29 cellular contexts compared by ENCODE assay signal in the genomic region with DNA sequence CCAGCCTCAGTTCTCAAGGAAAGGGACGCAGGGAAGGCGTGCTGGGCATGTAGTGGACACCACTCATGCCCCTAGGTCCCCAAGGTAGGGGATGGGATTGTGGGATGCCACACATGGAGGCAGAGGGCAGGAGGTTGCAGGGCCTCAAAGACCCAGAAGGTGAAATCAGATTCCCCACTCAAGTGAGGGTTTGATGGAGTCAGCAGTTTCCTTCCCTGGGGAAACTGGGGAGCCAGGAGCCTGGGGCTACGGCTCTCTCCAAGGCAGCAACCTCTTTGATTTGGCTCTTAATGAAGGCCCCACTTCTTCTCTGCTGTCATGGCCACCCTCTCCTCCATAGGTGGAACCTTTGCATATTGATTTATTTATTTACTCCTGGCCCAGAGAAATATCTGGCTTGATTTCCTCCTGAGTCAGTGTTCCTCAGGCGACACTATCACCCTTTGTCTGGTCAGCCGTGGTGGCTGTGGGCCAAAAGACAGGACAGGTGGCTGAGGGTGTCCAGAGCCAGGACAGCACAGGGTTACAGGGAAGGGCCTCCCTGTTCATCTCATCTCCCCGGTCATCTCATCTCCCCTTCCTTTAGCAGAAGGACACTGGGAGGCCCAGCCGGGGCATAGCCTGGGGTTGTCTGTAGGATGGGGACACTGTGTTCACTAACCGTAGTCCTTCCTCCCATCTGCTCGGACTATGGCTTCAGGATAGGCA. TPM values are rescaled to one million over a fixed set of nuclear protein-coding genes. Genes with fewer than 3 reads are reported as not detected.
A peak's percentile ranks its signal among the peaks of the same experiment; 100 is the strongest.
DNase-seq lines count a peak whose midpoint lies in the region; ATAC-seq and TF ChIP-seq lines count a peak whose summit lies in the region.
"Had no signal": no experiment of that assay in that cellular context is flagged by ENCODE, and none has a peak within 500 bp of the region (broad histone marks: within the 10 kb centered on the region; RNA-seq: fewer than 3 reads in every experiment).

No MANE protein-coding gene starts in this region.

- H3K9me3 Mint-ChIP-seq in progenitor cell of endocrine pancreas (ENCODE audit: low read depth) (no peaks in the 10 kb centered on the region), T-cell (no peaks in the 10 kb centered on the region)
- H3K9me3 Mint-ChIP-seq in activated CD4-positive, alpha-beta T cell treated with anti-CD3 and anti-CD28 coated beads, Interleukin-2, amount 10 ng/mL, durations not matched to agents 24 days and 14 days, result no peaks in the 10 kb centered on the region
- H3K9me3 Mint-ChIP-seq: activated CD8-positive, alpha-beta T cell treated with anti-CD3 and anti-CD28 coated beads for 36 hours; activated T-helper 2 cell treated with anti-CD3 and anti-CD28 coated beads, Interferon-gamma antibody, Interleukin-2, Interleukin-4, amounts not matched to agents 10 μg/mL and 5 μg/mL and 100 μg/mL, durations not matched to agents 14 hours and 24 hours and 36 hours; stimulated activated naive CD8-positive, alpha-beta T cell treated with anti-CD3 and anti-CD28 coated beads, Interleukin-15, amount 100 ng/mL, for 72 hours had no signal

- H3K27me3 Mint-ChIP-seq in progenitor cell of endocrine pancreas, result no peaks in the 10 kb centered on the region
- H3K27me3 Mint-ChIP-seq in activated CD4-positive, alpha-beta T cell treated with anti-CD3 and anti-CD28 coated beads, Interleukin-2, amount 10 ng/mL, durations not matched to agents 24 days and 14 days, result peaks cover 4% of the 10 kb centered on the region
- H3K27me3 Mint-ChIP-seq in T-cell, result peaks cover 4 to 9% of the 10 kb centered on the region in 2 donors
- H3K27me3 Mint-ChIP-seq: activated CD8-positive, alpha-beta T cell treated with anti-CD3 and anti-CD28 coated beads for 36 hours; activated naive CD8-positive, alpha-beta T cell had no signal

- CTCF ChIA-PET in T-cell (lab: Charles Lee), result no interaction called here

- H3K27me3 ChIP-seq in BLaER1 (no peaks in the 10 kb centered on the region; the same call in 1 of the 2 replicates), layer of hippocampus (ENCODE audit: control insufficient read depth, insufficient read depth, low read length) (no peaks in the 10 kb centered on the region)
- H3K27me3 ChIP-seq: ascending aorta, gastroesophageal sphincter, hepatocyte, SJCRH30, tibial nerve had no signal

- ATAC-seq in GM21576 (IDR thresholded peaks at IDR 0.05; ENCODE audit: unreplicated experiment) (no peak), T-cell (replicated peaks in 1 of 4) (no peak)
- ATAC-seq: gastroesophageal sphincter; left colon; Panc1; stimulated activated naive CD8-positive, alpha-beta T cell treated with anti-CD3 and anti-CD28 coated beads, Interleukin-15, amount 100 ng/mL, for 72 hours had no signal

- H3K27ac ChIP-seq in BLaER1, result no peak overlapping the region; the same call in 1 of the 2 replicates
- peak overlapping the region; percentile 69 for H3K27ac ChIP-seq in layer of hippocampus (ENCODE audit: low read depth, low read length)
- H3K27ac ChIP-seq: ascending aorta, gastroesophageal sphincter, GM23248, hepatocyte, SJCRH30, skin epidermis, tibial nerve had no signal

- peaks cover 99% of the 10 kb centered on the region for H4K20me1 ChIP-seq in BLaER1

- intact Hi-C loops in activated CD4-positive, alpha-beta T cell treated with anti-CD3 and anti-CD28 coated beads, Interleukin-2, amount 10 ng/mL, durations not matched to agents 24 days and 14 days (cut with micrococcal nuclease), result no loop called here

- peaks cover 97% of the 10 kb centered on the region for H3K4me1 ChIP-seq in BLaER1
- H3K4me1 ChIP-seq: ascending aorta had no signal

- H3K4me2 ChIP-seq in BLaER1, result peak overlapping the region; percentile 99
- H3K4me2 ChIP-seq: hepatocyte had no signal

- H3K27ac Mint-ChIP-seq in progenitor cell of endocrine pancreas (peak overlapping the region; percentile 59), T-cell (no peak overlapping the region)
- no peak overlapping the region for H3K27ac Mint-ChIP-seq in activated CD4-positive, alpha-beta T cell treated with anti-CD3 and anti-CD28 coated beads, Interleukin-2, amount 10 ng/mL, durations not matched to agents 24 days and 14 days
- H3K27ac Mint-ChIP-seq: activated CD8-positive, alpha-beta T cell treated with anti-CD3 and anti-CD28 coated beads for 36 hours; activated naive CD8-positive, alpha-beta T cell; activated T-helper 2 cell treated with anti-CD3 and anti-CD28 coated beads, Interferon-gamma antibody, Interleukin-2, Interleukin-4, amounts not matched to agents 10 μg/mL and 5 μg/mL and 100 μg/mL, durations not matched to agents 14 hours and 24 hours and 36 hours had no signal

- H3K9me3 ChIP-seq in BLaER1, result peaks cover 6% of the 10 kb centered on the region; the same call in 1 of the 2 replicates
- H3K9me3 ChIP-seq: ascending aorta, gastroesophageal sphincter, SJCRH30, tibial nerve had no signal

- H3K4me3 Mint-ChIP-seq in progenitor cell of endocrine pancreas (ENCODE audit: low read depth) (no peak overlapping the region), T-cell (no peak overlapping the region)
- no peak overlapping the region for H3K4me3 Mint-ChIP-seq in activated CD4-positive, alpha-beta T cell treated with anti-CD3 and anti-CD28 coated beads, Interleukin-2, amount 10 ng/mL, durations not matched to agents 24 days and 14 days
- H3K4me3 Mint-ChIP-seq: activated CD8-positive, alpha-beta T cell treated with anti-CD3 and anti-CD28 coated beads for 36 hours; activated naive CD8-positive, alpha-beta T cell; stimulated activated naive CD8-positive, alpha-beta T cell treated with anti-CD3 and anti-CD28 coated beads, Interleukin-15, amount 100 ng/mL, for 72 hours had no signal

- TF ChIP-seq CTCF in progenitor cell of endocrine pancreas (IDR thresholded peaks at IDR 0.05; ENCODE audit: unreplicated experiment), result no peak

- DNase-seq in NCI-H2196 (lab: John Stamatoyannopoulos, UW; ENCODE audit: unreplicated experiment) (peak; percentile 24), progenitor cell of endocrine pancreas (ENCODE audit: low spot score, unreplicated experiment) (no peak), SKM-1 treated with dmso at 0.1 percent for 144 hours (lab: John Stamatoyannopoulos, UW; ENCODE audit: unreplicated experiment) (no peak), T-cell (no peak)
- DNase-seq in activated CD4-positive, alpha-beta T cell treated with anti-CD3 and anti-CD28 coated beads, Interleukin-2, amount 10 ng/mL, durations not matched to agents 24 days and 14 days, result no peak
- DNase-seq: ACHN; activated CD8-positive, alpha-beta T cell treated with anti-CD3 and anti-CD28 coated beads for 36 hours; central memory CD4-positive, alpha-beta T cell; GM23248; left colon; mesenchymal stem cell; MV-4-11; NCI-H187 treated with DMSO at 0.1 percent for 48 hours; NCI-H2171 treated with DMSO at 0.1 percent for 48 hours; NCI-H526; stimulated activated naive CD8-positive, alpha-beta T cell treated with anti-CD3 and anti-CD28 coated beads, Interleukin-15, amount 100 ng/mL, for 72 hours; T-helper 1 cell had no signal

- POLR2A ChIA-PET in T-cell (lab: Charles Lee), result no interaction called here

- peaks cover 27% of the 10 kb centered on the region for H3K36me3 ChIP-seq in BLaER1
- H3K36me3 ChIP-seq: ascending aorta, gastroesophageal sphincter, SJCRH30, tibial nerve had no signal

- H3K36me3 Mint-ChIP-seq in progenitor cell of endocrine pancreas (ENCODE audit: insufficient read depth) (peaks cover 2% of the 10 kb centered on the region), T-cell (no peaks in the 10 kb centered on the region)
- H3K36me3 Mint-ChIP-seq in activated CD4-positive, alpha-beta T cell treated with anti-CD3 and anti-CD28 coated beads, Interleukin-2, amount 10 ng/mL, durations not matched to agents 24 days and 14 days (ENCODE audit: low read depth), result no peaks in the 10 kb centered on the region
- H3K36me3 Mint-ChIP-seq: activated naive CD8-positive, alpha-beta T cell had no signal

- no peak overlapping the region for H3K4me3 ChIP-seq in BLaER1
- H3K4me3 ChIP-seq: ascending aorta, gastroesophageal sphincter, GM23248, hepatocyte, SJCRH30, skin epidermis, tibial nerve had no signal

- H3K9ac ChIP-seq in BLaER1, result peak overlapping the region; percentile 6; the same call in 1 of the 2 replicates
- H3K9ac ChIP-seq: GM23248 had no signal

- H3K4me1 Mint-ChIP-seq in progenitor cell of endocrine pancreas (ENCODE audit: low read depth) (peaks cover 13% of the 10 kb centered on the region), T-cell (peaks cover 0 to 2% (median 1%) of the 10 kb centered on the region in 3 donors)
- no peaks in the 10 kb centered on the region for H3K4me1 Mint-ChIP-seq in activated CD4-positive, alpha-beta T cell treated with anti-CD3 and anti-CD28 coated beads, Interleukin-2, amount 10 ng/mL, durations not matched to agents 24 days and 14 days

RNA-seq across cellular contexts. Expression of gene GNAZ, which starts 9.6 kb away (rescaled TPM):
- 16.3 and 19.2 TPM in 2 replicates for total RNA-seq in progenitor cell of endocrine pancreas
- total RNA-seq in activated CD4-positive, alpha-beta T cell treated with anti-CD3 and anti-CD28 coated beads, Interleukin-2, amount 10 ng/mL, durations not matched to agents 24 days and 14 days, result 0.51 and 0.83 TPM in 2 replicates
- total RNA-seq in T-cell, result 1 to 10 TPM in 4 of 5 donors, under 1 TPM in 1; 0.70 to 1.4 (median 1.3) TPM
